Comparison of ENCODE assay signal across 17 cellular contexts in genomic region chr6:145352382-145353080, GRCh38.
DNase-seq lines count a peak whose midpoint lies in the region; ATAC-seq and TF ChIP-seq lines count a peak whose summit lies in the region.
"Had no signal": no experiment of that assay in that cellular context is flagged by ENCODE, and none has a peak within 500 bp of the region (broad histone marks: within the 10 kb centered on the region; RNA-seq: fewer than 3 reads in every experiment).

No MANE protein-coding gene starts in this region.

- no peak overlapping the region for H2BK120ac ChIP-seq in H9 (ENCODE audit: low read depth, low read length, poor library complexity, severe bottlenecking)

- TF ChIP-seq CTCF in GM12865 (IDR thresholded peaks at IDR 0.05; ENCODE audit: insufficient read depth, low read depth, low read length, missing control alignments) = no peak
- peak; percentile 17; the same call in 1 of the 3 replicates for TF ChIP-seq CTCF in H9 (conservative IDR thresholded peaks at IDR 0.05)
- TF ChIP-seq CTCF in WTC11 (IDR thresholded peaks at IDR 0.05) = no peak

- ATAC-seq in WTC11 = peak; percentile 74
- ATAC-seq: A549; CD8-positive, alpha-beta T cell had no signal

- no peaks in the 10 kb centered on the region for H4K20me1 ChIP-seq in H9 (ENCODE audit: control insufficient read depth, insufficient read depth, insufficient read length)

- H3K14ac ChIP-seq in H9 (ENCODE audit: insufficient read depth, low read length) = no peak overlapping the region

- no peak overlapping the region for H2BK12ac ChIP-seq in H9 (ENCODE audit: insufficient read length, low read depth, low read length)

- H3K4me1 Mint-ChIP-seq in H9 (peaks cover 18 to 20% of the 10 kb centered on the region in 2 experiments), WTC11 (peaks cover 17% of the 10 kb centered on the region)
- H3K4me1 Mint-ChIP-seq: CD14-positive monocyte had no signal

- H3K79me2 ChIP-seq in H9 (ENCODE audit: insufficient read depth, low read length) = no peaks in the 10 kb centered on the region

- H3K4me3 ChIP-seq in GM12865 (ENCODE audit: low read depth, low read length) = peak overlapping the region; percentile 58
- H3K4me3 ChIP-seq in mesodermal cell (ENCODE audit: extremely low read depth, insufficient read depth, low read length, poor library complexity, severe bottlenecking) = no peak overlapping the region
- H3K4me3 ChIP-seq: A549, GM23248 had no signal

- H2BK20ac ChIP-seq in H9 (ENCODE audit: low read depth, low read length, poor library complexity, severe bottlenecking) = no peak overlapping the region

- no peak overlapping the region for H3K23ac ChIP-seq in H9 (ENCODE audit: insufficient read length, low read depth, low read length)

- H2BK5ac ChIP-seq in H9 (ENCODE audit: insufficient read length, low read length) = no peak overlapping the region

- no peak overlapping the region for H3K18ac ChIP-seq in H9 (ENCODE audit: insufficient read length, low read depth, low read length)

- CTCF ChIA-PET in WTC11 (lab: Charles Lee) = interaction anchor here (1.1 to 1.3 kb wide), 2 partner anchors 101 to 156 kb away, joined by 3 to 5 read pairs; no protein-coding TSS in a partner anchor

- DNase-seq in GM12865 (ENCODE audit: low read depth) = peak; percentile 52
- no peak for DNase-seq in H9
- no peak for DNase-seq in WTC11 (ENCODE audit: low spot score)
- no peak for DNase-seq in nucleus accumbens (lab: John Stamatoyannopoulos, UW)
- DNase-seq in effector CD8-positive, alpha-beta T cell (lab: John Stamatoyannopoulos, UW) = no peak
- no peak for DNase-seq in LoVo (ENCODE audit: low spot score)
- DNase-seq: BE2C; CD8-positive, alpha-beta T cell; COR-L47; DND-41; GDM1; GM23248; H7; IMR-90 had no signal

- H2AK5ac ChIP-seq in H9 (ENCODE audit: insufficient read length, low read length) = no peak overlapping the region

- no peak overlapping the region for H3K4me2 ChIP-seq in H9 (ENCODE audit: insufficient read depth, insufficient read length, low read length)
- H3K4me2 ChIP-seq: A549 had no signal

- H3K36me3 Mint-ChIP-seq in H9 (ENCODE audit: insufficient read depth in 1 of 3, low read depth in 3 of 3) (no peaks in the 10 kb centered on the region), WTC11 (no peaks in the 10 kb centered on the region)
- H3K36me3 Mint-ChIP-seq: CD14-positive monocyte; CD8-positive, alpha-beta T cell had no signal

- H3K9me3 Mint-ChIP-seq in H9 = no peaks in the 10 kb centered on the region
- no peaks in the 10 kb centered on the region for H3K9me3 Mint-ChIP-seq in WTC11
- H3K9me3 Mint-ChIP-seq: CD8-positive, alpha-beta T cell had no signal

- H3K23me2 ChIP-seq in H9 (ENCODE audit: insufficient read length, low read depth, low read length, poor library complexity, severe bottlenecking) = no peaks in the 10 kb centered on the region

- H4K8ac ChIP-seq in H9 (replicated peaks; ENCODE audit: insufficient read length, low read depth, low read length) = no peak overlapping the region

- H4K5ac ChIP-seq in H9 (ENCODE audit: insufficient read length, low read depth, low read length) = no peak overlapping the region

- H3K4ac ChIP-seq in H9 (ENCODE audit: low read depth, low read length) = no peak overlapping the region

- H3K4me3 Mint-ChIP-seq in H9 (no peak overlapping the region), WTC11 (no peak overlapping the region)
- H3K4me3 Mint-ChIP-seq: CD14-positive monocyte; CD8-positive, alpha-beta T cell had no signal

- H2AFZ ChIP-seq in H9 (ENCODE audit: low read length) = no peak overlapping the region
- H2AFZ ChIP-seq: GM23248 had no signal

- no peaks in the 10 kb centered on the region for H3K79me1 ChIP-seq in H9 (ENCODE audit: insufficient read depth, low read depth, low read length, poor library complexity, severe bottlenecking)

- no peak overlapping the region for H3K9ac ChIP-seq in H9 (ENCODE audit: extremely low read depth, insufficient read length, low read length)
- H3K9ac ChIP-seq: GM23248 had no signal

- POLR2A ChIA-PET in WTC11 (lab: Charles Lee) = no interaction called here

- H3K27ac ChIP-seq in H9 (ENCODE audit: insufficient read length, low read depth, low read length) (no peak overlapping the region), mesodermal cell (ENCODE audit: low read depth, low read length, severe bottlenecking) (peak overlapping the region; percentile 10)
- H3K27ac ChIP-seq: A549, GM23248 had no signal

- H3K27me3 ChIP-seq in H9 (ENCODE audit: insufficient read depth, low read length) = no peaks in the 10 kb centered on the region
- H3K27me3 ChIP-seq: BE2C had no signal

- no peaks in the 10 kb centered on the region for H3K27me3 Mint-ChIP-seq in H9 (ENCODE audit: low read depth)
- no peaks in the 10 kb centered on the region for H3K27me3 Mint-ChIP-seq in WTC11 (ENCODE audit: low read depth)

- H3K9me3 ChIP-seq in H9 (ENCODE audit: control insufficient read depth, low read depth, low read length) = no peaks in the 10 kb centered on the region
- H3K9me3 ChIP-seq in mesodermal cell (ENCODE audit: control insufficient read depth, low read length) = no peaks in the 10 kb centered on the region
- H3K9me3 ChIP-seq: A549, BE2C had no signal

- H3K4me1 ChIP-seq in H9 (ENCODE audit: insufficient read depth, low read length) (no peaks in the 10 kb centered on the region), mesodermal cell (ENCODE audit: control insufficient read depth, insufficient read depth, low read length, poor library complexity, severe bottlenecking) (no peaks in the 10 kb centered on the region)
- H3K4me1 ChIP-seq: A549 had no signal

- H3K36me3 ChIP-seq in mesodermal cell (ENCODE audit: control insufficient read depth, insufficient read depth, low read length) = no peaks in the 10 kb centered on the region
- H3K36me3 ChIP-seq: BE2C had no signal

- WGBS in H9 (ENCODE audit: extremely low coverage, insufficient read length, low lambda C conversion rate) = no CpG with 5 or more reads among the region's 11 CpGs
- 92 to 98% methylated on average over 6 to 8 of the region's 11 CpGs for WGBS in mesodermal cell (ENCODE audit: insufficient coverage in 2 of 2), 2 experiments

- H3K56ac ChIP-seq in H9 (ENCODE audit: insufficient read length, low read depth, low read length) = no peak overlapping the region

- H2BK15ac ChIP-seq in H9 (ENCODE audit: low read depth, low read length) = no peak overlapping the region

- peak overlapping the region in 1 of 3 experiments; percentile 36; a peak in 1 of 7 replicates for H3K27ac Mint-ChIP-seq in H9
- no peak overlapping the region for H3K27ac Mint-ChIP-seq in WTC11
- H3K27ac Mint-ChIP-seq: CD14-positive monocyte; CD8-positive, alpha-beta T cell had no signal

- H3T11ph ChIP-seq in H9 (ENCODE audit: low read length) = no peak overlapping the region

- H4K91ac ChIP-seq in H9 (ENCODE audit: insufficient read length, low read depth, low read length) = no peak overlapping the region

TF ChIP-seq in WTC11, 78 proteins besides CTCF, POLR2A, EP300 and RAD21 (continues in another document):
- TF ChIP-seq SP1 (CRISPR knock-in tag; conservative IDR thresholded peaks at IDR 0.05) (no peak), GRHL2 (CRISPR knock-in tag; IDR thresholded peaks at IDR 0.05; ENCODE audit: insufficient replicate concordance, severe bottlenecking) (no peak), SMAD4 (CRISPR knock-in tag; IDR thresholded peaks at IDR 0.05) (no peak), ZNF281 (CRISPR knock-in tag; IDR thresholded peaks at IDR 0.05) (no peak), PRDM15 (CRISPR knock-in tag; IDR thresholded peaks at IDR 0.05) (no peak), RORB (CRISPR knock-in tag; IDR thresholded peaks at IDR 0.05) (no peak)
